ENCODE assay signal across 28 cellular contexts in the genomic region with DNA sequence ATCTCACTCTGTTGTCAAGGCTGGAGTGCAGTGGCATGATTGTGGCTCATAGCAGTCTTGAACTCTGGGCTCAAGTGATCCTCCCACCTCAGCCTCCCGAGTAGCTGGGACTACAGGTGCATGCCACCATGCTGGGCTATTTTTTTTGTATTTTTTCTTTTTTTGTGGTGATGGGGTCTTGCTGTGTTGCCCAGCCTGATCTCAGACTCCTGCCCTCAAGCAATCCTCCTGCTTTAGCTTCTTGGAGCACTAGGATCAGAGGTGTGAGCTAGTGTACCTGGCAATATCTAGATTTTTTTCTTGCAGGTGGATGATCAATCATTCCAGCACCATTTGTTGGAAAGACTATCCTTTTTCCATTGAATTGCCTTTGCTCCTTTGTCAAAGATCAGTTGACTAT. TPM values are rescaled to one million over a fixed set of nuclear protein-coding genes. Genes with fewer than 3 reads are reported as not detected.
"Had no signal": no experiment of that assay in that cellular context is flagged by ENCODE, and none has a peak within 500 bp of the region (broad histone marks: within the 10 kb centered on the region; RNA-seq: fewer than 3 reads in every experiment).

No MANE protein-coding gene starts in this region.

- H3K36me3 ChIP-seq: lower lobe of right lung, pancreas, prostate gland, sigmoid colon, transverse colon, upper lobe of left lung had no signal

- DNase-seq: hippocampal formation; kidney glomerular epithelial cell; left cardiac atrium; lower lobe of right lung; mammary epithelial cell; mesenchymal stem cell; naive thymus-derived CD8-positive, alpha-beta T cell; nucleus accumbens; pancreas; retina; right cardiac atrium; sigmoid colon; small intestine; stimulated activated CD4-positive, alpha-beta T cell treated with anti-CD3 and anti-CD28 coated beads, Interleukin-1b, Interleukin-23, amount 100 ng/mL, for 48 hours; stimulated activated CD4-positive, alpha-beta T cell treated with anti-CD3 and anti-CD28 coated beads, Interleukin-2, amount 100 ng/mL, for 48 hours; stimulated activated CD4-positive, alpha-beta T cell treated with anti-CD3 and anti-CD28 coated beads, Interleukin-4, amount 100 ng/mL, for 4 hours; stimulated activated CD8-positive, alpha-beta memory T cell treated with anti-CD3 and anti-CD28 coated beads, Interleukin-4, amount 100 ng/mL, for 48 hours; stimulated activated naive CD4-positive, alpha-beta T cell treated with Interleukin-2 at 50 U/mL for 16 hours; stimulated activated naive CD8-positive, alpha-beta T cell treated with anti-CD3 and anti-CD28 coated beads, Interleukin-15, amount 100 ng/mL, for 72 hours; substantia nigra; transverse colon; upper lobe of left lung had no signal

- H3K9me3 ChIP-seq: lower lobe of right lung, pancreas, prostate gland, sigmoid colon, transverse colon, upper lobe of left lung had no signal

- ATAC-seq: left cardiac atrium; left lobe of liver; lower lobe of right lung; naive thymus-derived CD8-positive, alpha-beta T cell; pancreas; right cardiac atrium; stimulated activated memory B cell treated with anti-CD40 and anti-IgM and Interleukin-4, amounts not matched to agents 10 μg/mL and 1 μg/mL and 100 μg/mL, for 72 hours; stimulated activated naive CD8-positive, alpha-beta T cell treated with anti-CD3 and anti-CD28 coated beads, Interleukin-15, amount 100 ng/mL, for 72 hours had no signal

- H3K27me3 Mint-ChIP-seq: stimulated activated memory B cell treated with anti-CD40 and anti-IgM and Interleukin-4, amounts not matched to agents 10 μg/mL and 1 μg/mL and 100 μg/mL, for 72 hours; stimulated activated naive CD8-positive, alpha-beta T cell treated with anti-CD3 and anti-CD28 coated beads, Interleukin-15, amount 100 ng/mL, for 72 hours had no signal

- H3K9me3 Mint-ChIP-seq: nephron; neural crest cell; stimulated activated naive CD8-positive, alpha-beta T cell treated with anti-CD3 and anti-CD28 coated beads, Interleukin-15, amount 100 ng/mL, for 72 hours had no signal

- H3K4me1 Mint-ChIP-seq: naive thymus-derived CD8-positive, alpha-beta T cell; stimulated activated memory B cell treated with anti-CD40 and anti-IgM and Interleukin-4, amounts not matched to agents 10 μg/mL and 1 μg/mL and 100 μg/mL, for 72 hours; stimulated activated naive CD8-positive, alpha-beta T cell treated with anti-CD3 and anti-CD28 coated beads, Interleukin-15, amount 100 ng/mL, for 72 hours had no signal

- H3K36me3 Mint-ChIP-seq: naive thymus-derived CD8-positive, alpha-beta T cell; stimulated activated memory B cell treated with anti-CD40 and anti-IgM and Interleukin-4, amounts not matched to agents 10 μg/mL and 1 μg/mL and 100 μg/mL, for 72 hours had no signal

- H3K4me1 ChIP-seq: pancreas had no signal

- H3K4me3 Mint-ChIP-seq: naive thymus-derived CD8-positive, alpha-beta T cell; nephron; neural crest cell; stimulated activated memory B cell treated with anti-CD40 and anti-IgM and Interleukin-4, amounts not matched to agents 10 μg/mL and 1 μg/mL and 100 μg/mL, for 72 hours; stimulated activated naive CD8-positive, alpha-beta T cell treated with anti-CD3 and anti-CD28 coated beads, Interleukin-15, amount 100 ng/mL, for 72 hours had no signal

- H3K4me3 ChIP-seq: lower lobe of right lung, pancreas, prostate gland, sigmoid colon, transverse colon, upper lobe of left lung had no signal

- FAIRE-seq: keratinocyte, small intestine had no signal

- H3K27ac ChIP-seq: lower lobe of right lung, transverse colon, upper lobe of left lung had no signal

- H3K27me3 ChIP-seq: pancreas, sigmoid colon, transverse colon, upper lobe of left lung had no signal

RNA-seq across cellular contexts. Expression of gene IL34, which starts 52.8 kb away (rescaled TPM):
- polyA plus RNA-seq: naive thymus-derived CD8-positive, alpha-beta T cell had no signal
